ENCODE assay signal across 8 cellular contexts in genomic region chrX:30822068-30822671, GRCh38.
DNase-seq lines count a peak whose midpoint lies in the region; ATAC-seq and TF ChIP-seq lines count a peak whose summit lies in the region.
"Had no signal": no experiment of that assay in that cellular context is flagged by ENCODE, and none has a peak within 500 bp of the region (broad histone marks: within the 10 kb centered on the region; RNA-seq: fewer than 3 reads in every experiment).

No MANE protein-coding gene starts in this region.

- intact Hi-C loops in Right ventricle myocardium inferior (cut with DNase I): no loop called here

- no peaks in the 10 kb centered on the region for H3K4me1 ChIP-seq in osteoblast (ENCODE audit: insufficient read depth, low read length)

- no peak overlapping the region for H3K4me3 ChIP-seq in osteoblast (ENCODE audit: insufficient read depth, low read length)

- no peaks in the 10 kb centered on the region for H3K79me2 ChIP-seq in osteoblast (ENCODE audit: insufficient read depth, low read length)

- DNase-seq in OCI-M1 (lab: John Stamatoyannopoulos, UW): peak; percentile 61
- DNase-seq in osteoblast (ENCODE audit: insufficient read length, low spot score, missing footprints): no peak
- no peak for DNase-seq in cortex of kidney (lab: John Stamatoyannopoulos, UW)
- DNase-seq in activated CD8-positive, alpha-beta memory T cell treated with anti-CD3 and anti-CD28 coated beads, Interleukin-2, amount 50 U/mL, for 4 hours: no peak
- no peak for DNase-seq in Right ventricle myocardium inferior (ENCODE audit: missing footprints)
- DNase-seq: activated gamma-delta T cell had no signal

- no peak overlapping the region for H2AFZ ChIP-seq in osteoblast (ENCODE audit: low read length)

- H3K36me3 ChIP-seq in osteoblast (ENCODE audit: insufficient read depth, low read length): no peaks in the 10 kb centered on the region

- no peak overlapping the region for H3K27ac ChIP-seq in osteoblast (ENCODE audit: low read depth, low read length)

- H3K27me3 ChIP-seq in osteoblast (ENCODE audit: insufficient read depth, low read length): no peaks in the 10 kb centered on the region

- peak; percentile 12 for TF ChIP-seq CTCF in osteoblast (IDR thresholded peaks at IDR 0.05; ENCODE audit: extremely low read depth, low read depth, low read length)

- ATAC-seq in GM19324 (IDR thresholded peaks at IDR 0.05; ENCODE audit: low FRiP score, unreplicated experiment) (peak; percentile 69), HG02884 (IDR thresholded peaks at IDR 0.05; ENCODE audit: unreplicated experiment) (peak; percentile 85), Right ventricle myocardium inferior (no peak)

- no peaks in the 10 kb centered on the region for H3K9me3 ChIP-seq in osteoblast (ENCODE audit: low read depth, low read length)

- H4K20me1 ChIP-seq in osteoblast (ENCODE audit: insufficient read depth, low read length): no peaks in the 10 kb centered on the region

- no peak overlapping the region for H3K4me2 ChIP-seq in osteoblast (ENCODE audit: insufficient read depth, low read length)
